ENCODE assay signal across 8 cellular contexts in the genomic region with DNA sequence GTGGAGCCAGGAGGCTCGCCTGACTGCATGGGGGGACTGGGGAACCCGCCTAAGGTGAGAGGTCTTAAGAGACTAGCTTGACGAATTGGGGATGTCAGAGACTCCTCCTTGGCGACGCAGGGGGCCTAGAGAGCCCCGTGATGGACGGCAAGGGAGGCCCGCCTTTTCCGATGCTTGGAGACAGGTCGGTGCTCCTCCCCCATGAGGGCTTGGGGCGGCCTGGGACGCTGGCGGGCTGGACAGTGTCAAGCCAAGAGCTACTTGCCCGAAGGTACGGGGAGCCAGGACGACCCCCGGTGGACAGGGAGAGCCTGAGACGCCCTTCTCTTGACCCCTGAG. TPM values are rescaled to one million over a fixed set of nuclear protein-coding genes. Genes with fewer than 3 reads are reported as not detected.
DNase-seq lines count a peak whose midpoint lies in the region; TF ChIP-seq lines count a peak whose summit lies in the region.

No MANE protein-coding gene starts in this region.

- no peak overlapping the region for H2BK15ac ChIP-seq in H9 (ENCODE audit: low read depth, low read length)

- no peak overlapping the region for H2BK20ac ChIP-seq in H9 (ENCODE audit: low read depth, low read length, poor library complexity, severe bottlenecking)

- intact Hi-C loops in activated T-helper 2 cell treated with anti-CD3 and anti-CD28 coated beads, Interferon-gamma antibody, Interleukin-2, Interleukin-4, amounts not matched to agents 10 μg/mL and 5 μg/mL and 100 μg/mL, durations not matched to agents 14 hours and 24 hours and 36 hours (cut with micrococcal nuclease), result loop anchor here (1.0 to 10.0 kb wide), 6 partner anchors 19 to 251 kb away; a partner anchor contains a TSS

- H2BK120ac ChIP-seq in H9 (ENCODE audit: low read depth, low read length, poor library complexity, severe bottlenecking), result no peak overlapping the region

- no peak overlapping the region for H2BK12ac ChIP-seq in H9 (ENCODE audit: insufficient read length, low read depth, low read length)

- H3K4me1 Mint-ChIP-seq in H9 (peaks cover 15 to 19% of the 10 kb centered on the region in 2 experiments), glutamatergic neuron (ENCODE audit: low read depth, unreplicated experiment) (peaks cover 11% of the 10 kb centered on the region)
- H3K4me1 Mint-ChIP-seq in activated T-helper 2 cell treated with anti-CD3 and anti-CD28 coated beads, Interferon-gamma antibody, Interleukin-2, Interleukin-4, amounts not matched to agents 10 μg/mL and 5 μg/mL and 100 μg/mL, durations not matched to agents 14 hours and 24 hours and 36 hours (ENCODE audit: low read depth), result peaks cover 20% of the 10 kb centered on the region

- H3K4me3 ChIP-seq in LNCaP clone FGC (ENCODE audit: low read depth, low read length) (peak overlapping the region; percentile 75), parathyroid adenoma (ENCODE audit: low read depth, low read length) (peak overlapping the region; percentile 84)

- no peak overlapping the region for H3K56ac ChIP-seq in H9 (ENCODE audit: insufficient read length, low read depth, low read length)

- H2AFZ ChIP-seq in H9 (ENCODE audit: low read length) (no peak overlapping the region), parathyroid adenoma (peak overlapping the region; percentile 84)

- H3K14ac ChIP-seq in H9 (ENCODE audit: insufficient read depth, low read length), result no peak overlapping the region

- H3K36me3 Mint-ChIP-seq in H9 (ENCODE audit: insufficient read depth in 1 of 3, low read depth in 3 of 3) (peaks cover 5 to 13% (median 5%) of the 10 kb centered on the region in 3 experiments), glutamatergic neuron (ENCODE audit: unreplicated experiment) (no peaks in the 10 kb centered on the region)
- peaks cover 24% of the 10 kb centered on the region for H3K36me3 Mint-ChIP-seq in activated T-helper 2 cell treated with anti-CD3 and anti-CD28 coated beads, Interferon-gamma antibody, Interleukin-2, Interleukin-4, amounts not matched to agents 10 μg/mL and 5 μg/mL and 100 μg/mL, durations not matched to agents 14 hours and 24 hours and 36 hours (ENCODE audit: low read depth)

- H3K27ac ChIP-seq in H9 (ENCODE audit: insufficient read length, low read depth, low read length) (no peak overlapping the region), parathyroid adenoma (peak overlapping the region; percentile 78)

- TF ChIP-seq CTCF in H9 (conservative IDR thresholded peaks at IDR 0.05), result no peak; the same call in 2 of the 3 replicates
- TF ChIP-seq CTCF in LNCaP clone FGC (IDR thresholded peaks at IDR 0.05; ENCODE audit: control insufficient read depth, extremely low read depth, insufficient read depth), result no peak
- TF ChIP-seq CTCF in glutamatergic neuron (IDR thresholded peaks at IDR 0.05; ENCODE audit: partially characterized antibody, unreplicated experiment), result no peak
- no peak for TF ChIP-seq CTCF in parathyroid adenoma (IDR thresholded peaks at IDR 0.05)

- WGBS in H9 (ENCODE audit: extremely low coverage, insufficient read length, low lambda C conversion rate), result no CpG with 5 or more reads among the region's 18 CpGs

- H3K27me3 Mint-ChIP-seq in H9 (ENCODE audit: low read depth), result peaks cover 10% of the 10 kb centered on the region
- H3K27me3 Mint-ChIP-seq in activated T-helper 2 cell treated with anti-CD3 and anti-CD28 coated beads, Interferon-gamma antibody, Interleukin-2, Interleukin-4, amounts not matched to agents 10 μg/mL and 5 μg/mL and 100 μg/mL, durations not matched to agents 14 hours and 24 hours and 36 hours (ENCODE audit: low read depth), result no peaks in the 10 kb centered on the region
- peaks cover 10% of the 10 kb centered on the region for H3K27me3 Mint-ChIP-seq in glutamatergic neuron (ENCODE audit: unreplicated experiment)

- no peaks in the 10 kb centered on the region; a peak in 1 of 5 replicates for H3K9me3 Mint-ChIP-seq in H9
- H3K9me3 Mint-ChIP-seq in activated T-helper 2 cell treated with anti-CD3 and anti-CD28 coated beads, Interferon-gamma antibody, Interleukin-2, Interleukin-4, amounts not matched to agents 10 μg/mL and 5 μg/mL and 100 μg/mL, durations not matched to agents 14 hours and 24 hours and 36 hours, result no peaks in the 10 kb centered on the region
- H3K9me3 Mint-ChIP-seq in glutamatergic neuron (ENCODE audit: unreplicated experiment), result peaks cover 2% of the 10 kb centered on the region

- no peak overlapping the region for H2BK5ac ChIP-seq in H9 (ENCODE audit: insufficient read length, low read length)

- no peak overlapping the region for H4K91ac ChIP-seq in H9 (ENCODE audit: insufficient read length, low read depth, low read length)

- no peaks in the 10 kb centered on the region for H3K27me3 ChIP-seq in H9 (ENCODE audit: insufficient read depth, low read length)
- H3K27me3 ChIP-seq in parathyroid adenoma (ENCODE audit: control insufficient read depth, insufficient read depth, low read length), result no peaks in the 10 kb centered on the region

- no peak overlapping the region for H4K8ac ChIP-seq in H9 (replicated peaks; ENCODE audit: insufficient read length, low read depth, low read length)

- H3K9ac ChIP-seq in H9 (ENCODE audit: extremely low read depth, insufficient read length, low read length), result peak overlapping the region; percentile 23
- peak overlapping the region; percentile 56 for H3K9ac ChIP-seq in parathyroid adenoma

- H3K23me2 ChIP-seq in H9 (ENCODE audit: insufficient read length, low read depth, low read length, poor library complexity, severe bottlenecking), result peaks cover 6% of the 10 kb centered on the region

- H3K9me3 ChIP-seq in H9 (ENCODE audit: control insufficient read depth, low read depth, low read length) (no peaks in the 10 kb centered on the region), parathyroid adenoma (ENCODE audit: control insufficient read depth, low read length) (no peaks in the 10 kb centered on the region)

- peak overlapping the region in 2 of 3 experiments; percentile 44 to 80; a peak in 2 of 7 replicates for H3K27ac Mint-ChIP-seq in H9
- H3K27ac Mint-ChIP-seq in activated T-helper 2 cell treated with anti-CD3 and anti-CD28 coated beads, Interferon-gamma antibody, Interleukin-2, Interleukin-4, amounts not matched to agents 10 μg/mL and 5 μg/mL and 100 μg/mL, durations not matched to agents 14 hours and 24 hours and 36 hours, result peak overlapping the region; percentile 67
- peak overlapping the region; percentile 33 for H3K27ac Mint-ChIP-seq in glutamatergic neuron (ENCODE audit: unreplicated experiment)

- H3K79me1 ChIP-seq in H9 (ENCODE audit: insufficient read depth, low read depth, low read length, poor library complexity, severe bottlenecking), result no peaks in the 10 kb centered on the region

- H3K4me3 Mint-ChIP-seq in H9 (peak overlapping the region; percentile 83 to 89), glutamatergic neuron (ENCODE audit: unreplicated experiment) (peak overlapping the region; percentile 91)
- H3K4me3 Mint-ChIP-seq in activated T-helper 2 cell treated with anti-CD3 and anti-CD28 coated beads, Interferon-gamma antibody, Interleukin-2, Interleukin-4, amounts not matched to agents 10 μg/mL and 5 μg/mL and 100 μg/mL, durations not matched to agents 14 hours and 24 hours and 36 hours (ENCODE audit: low read depth), result peak overlapping the region; percentile 89

- H3K18ac ChIP-seq in H9 (ENCODE audit: insufficient read length, low read depth, low read length), result no peak overlapping the region

- H3K23ac ChIP-seq in H9 (ENCODE audit: insufficient read length, low read depth, low read length), result no peak overlapping the region

- peaks cover 3% of the 10 kb centered on the region for H4K20me1 ChIP-seq in H9 (ENCODE audit: control insufficient read depth, insufficient read depth, insufficient read length)

- DNase-seq in NCI-H2171 treated with DMSO at 0.1 percent for 48 hours (lab: John Stamatoyannopoulos, UW) (peak; percentile 13), NCI-H2171 (lab: John Stamatoyannopoulos, UW) (no peak), H9 (peak; percentile 77), LNCaP clone FGC (ENCODE audit: low read depth) (no peak), glutamatergic neuron (peak; percentile 50), SW 1271 (lab: John Stamatoyannopoulos, UW) (no peak)
- DNase-seq in activated T-helper 2 cell treated with anti-CD3 and anti-CD28 coated beads, Interferon-gamma antibody, Interleukin-2, Interleukin-4, amounts not matched to agents 10 μg/mL and 5 μg/mL and 100 μg/mL, durations not matched to agents 14 hours and 24 hours and 36 hours (ENCODE audit: low spot score), result peak; percentile 41

- no peaks in the 10 kb centered on the region for H3K4me1 ChIP-seq in H9 (ENCODE audit: insufficient read depth, low read length)
- peaks cover 16% of the 10 kb centered on the region for H3K4me1 ChIP-seq in parathyroid adenoma

- H3K4ac ChIP-seq in H9 (ENCODE audit: low read depth, low read length), result no peak overlapping the region

- no peak overlapping the region for H3T11ph ChIP-seq in H9 (ENCODE audit: low read length)

- H3K4me2 ChIP-seq in H9 (ENCODE audit: insufficient read depth, insufficient read length, low read length) (peak overlapping the region; percentile 52), parathyroid adenoma (ENCODE audit: low read length) (peak overlapping the region; percentile 97)

- H3K36me3 ChIP-seq in parathyroid adenoma (ENCODE audit: control insufficient read depth, insufficient read depth, low read length), result no peaks in the 10 kb centered on the region

- no peak overlapping the region for H2AK5ac ChIP-seq in H9 (ENCODE audit: insufficient read length, low read length)

- H3K79me2 ChIP-seq in H9 (ENCODE audit: insufficient read depth, low read length) (no peaks in the 10 kb centered on the region), parathyroid adenoma (peaks cover 20% of the 10 kb centered on the region)

- H4K5ac ChIP-seq in H9 (ENCODE audit: insufficient read length, low read depth, low read length), result no peak overlapping the region

RNA-seq across cellular contexts. Expression of a gene that starts 0.6 kb away (rescaled TPM):
- total RNA-seq in H9 (2021) (14.7 and 16.0 TPM in 2 replicates), glutamatergic neuron (ENCODE audit: unreplicated experiment) (17.7 TPM)
- total RNA-seq in activated T-helper 2 cell treated with anti-CD3 and anti-CD28 coated beads, Interferon-gamma antibody, Interleukin-2, Interleukin-4, amounts not matched to agents 10 μg/mL and 5 μg/mL and 100 μg/mL, durations not matched to agents 14 hours and 24 hours and 36 hours, result 20.0 and 20.8 TPM in 2 replicates

RNA-seq across cellular contexts. Expression of a gene that starts 13.0 kb away (rescaled TPM):
- total RNA-seq in H9 (2021) (19.2 and 20.4 TPM in 2 replicates), glutamatergic neuron (ENCODE audit: unreplicated experiment) (2.0 TPM)
- 1.9 and 2.6 TPM in 2 replicates for total RNA-seq in activated T-helper 2 cell treated with anti-CD3 and anti-CD28 coated beads, Interferon-gamma antibody, Interleukin-2, Interleukin-4, amounts not matched to agents 10 μg/mL and 5 μg/mL and 100 μg/mL, durations not matched to agents 14 hours and 24 hours and 36 hours

RNA-seq across cellular contexts. Expression of a gene that starts 18.4 kb away (rescaled TPM):
- total RNA-seq in H9 (2021) (28.0 and 32.5 TPM in 2 replicates), glutamatergic neuron (ENCODE audit: unreplicated experiment) (29.5 TPM)
- 49.9 and 54.3 TPM in 2 replicates for total RNA-seq in activated T-helper 2 cell treated with anti-CD3 and anti-CD28 coated beads, Interferon-gamma antibody, Interleukin-2, Interleukin-4, amounts not matched to agents 10 μg/mL and 5 μg/mL and 100 μg/mL, durations not matched to agents 14 hours and 24 hours and 36 hours

RNA-seq across cellular contexts. Expression of a gene that starts 37.0 kb away (rescaled TPM):
- total RNA-seq in H9 (2021), result 19.7 and 20.9 TPM in 2 replicates
- 1.9 and 2.4 TPM in 2 replicates for total RNA-seq in activated T-helper 2 cell treated with anti-CD3 and anti-CD28 coated beads, Interferon-gamma antibody, Interleukin-2, Interleukin-4, amounts not matched to agents 10 μg/mL and 5 μg/mL and 100 μg/mL, durations not matched to agents 14 hours and 24 hours and 36 hours
- total RNA-seq in glutamatergic neuron (ENCODE audit: unreplicated experiment), result 146 TPM

RNA-seq across cellular contexts. Expression of a gene that starts 58.5 kb away (rescaled TPM):
- total RNA-seq in H9 (2021) (5.1 and 5.4 TPM in 2 replicates), glutamatergic neuron (ENCODE audit: unreplicated experiment) (10.1 TPM)
- 1.8 and 2.2 TPM in 2 replicates for total RNA-seq in activated T-helper 2 cell treated with anti-CD3 and anti-CD28 coated beads, Interferon-gamma antibody, Interleukin-2, Interleukin-4, amounts not matched to agents 10 μg/mL and 5 μg/mL and 100 μg/mL, durations not matched to agents 14 hours and 24 hours and 36 hours

Comparison
In these comparisons a context has a peak if more than half of its experiments do, and no peak if none do; other contexts are left out.
1. DNase-seq: peak in NCI-H2171 treated with DMSO at 0.1 percent for 48 hours (single experiment), H9 (single experiment), activated T-helper 2 cell treated with anti-CD3 and anti-CD28 coated beads, Interferon-gamma antibody, Interleukin-2, Interleukin-4, amounts not matched to agents 10 μg/mL and 5 μg/mL and 100 μg/mL, durations not matched to agents 14 hours and 24 hours and 36 hours (single experiment) and glutamatergic neuron (single experiment); none in NCI-H2171 (single experiment), LNCaP clone FGC (single experiment) and SW 1271 (0 of 2).
2. Peak in every context shown above with its lines, with median percentiles within 50 percentile points of each other: H3K27ac Mint-ChIP-seq and H3K4me3 Mint-ChIP-seq.